8 cellular contexts compared by ENCODE assay signal in the genomic region with DNA sequence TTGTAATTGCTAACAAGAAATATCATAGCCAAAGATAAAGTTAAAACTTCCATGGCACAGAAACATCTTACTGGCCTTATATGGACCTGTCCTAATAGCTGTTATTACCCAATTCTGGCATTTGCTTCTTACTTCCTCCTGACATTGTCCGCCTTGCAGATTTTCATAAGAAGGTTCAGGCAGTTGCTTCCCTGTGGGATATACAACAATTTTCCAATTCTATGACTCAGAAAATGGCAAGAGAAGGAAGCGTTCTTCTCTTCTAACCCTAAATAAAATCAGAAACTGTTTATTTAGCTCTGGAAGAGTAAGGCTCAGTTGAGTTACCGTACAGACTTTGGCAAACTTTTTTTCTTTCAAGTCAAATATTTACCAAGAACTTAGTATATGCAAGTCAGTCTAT. TPM values are rescaled to one million over a fixed set of nuclear protein-coding genes. Genes with fewer than 3 reads are reported as not detected.
DNase-seq lines count a peak whose midpoint lies in the region; ATAC-seq and TF ChIP-seq lines count a peak whose summit lies in the region.

No MANE protein-coding gene starts in this region.

- H3K79me2 ChIP-seq in PC-3 (ENCODE audit: low read length), result peaks cover 70% of the 10 kb centered on the region

- H2AFZ ChIP-seq in PC-3 (ENCODE audit: low read length), result no peak overlapping the region

- peaks cover 39% of the 10 kb centered on the region for H4K20me1 ChIP-seq in PC-3 (ENCODE audit: low read length)

- peaks cover 6% of the 10 kb centered on the region for H3F3A ChIP-seq in PC-3 (ENCODE audit: low read length, unreplicated experiment)

- H3K4me1 ChIP-seq in ES-I3 (ENCODE audit: insufficient read depth, low read length) (peaks cover 3% of the 10 kb centered on the region; the same call in 1 of the 2 replicates), PC-3 (ENCODE audit: insufficient read depth, low read length) (peaks cover 37% of the 10 kb centered on the region), esophagus muscularis mucosa (peaks cover 14 to 55% (median 46%) of the 10 kb centered on the region in 4 donors)

- 0 out of 2 replicates have a peak, but pooled peaks cover 2% of the 10 kb centered on the region for H3K9me3 ChIP-seq in ES-I3 (ENCODE audit: control insufficient read depth, insufficient read depth, low read length)
- no peaks in the 10 kb centered on the region for H3K9me3 ChIP-seq in PC-3 (ENCODE audit: low read length)
- no peaks in the 10 kb centered on the region for H3K9me3 ChIP-seq in esophagus muscularis mucosa

- H3K36me3 ChIP-seq in ES-I3 (ENCODE audit: insufficient read depth, low read length), result no peaks in the 10 kb centered on the region
- H3K36me3 ChIP-seq in PC-3 (ENCODE audit: low read depth, low read length), result peaks cover 5% of the 10 kb centered on the region; the same call in 1 of the 2 replicates
- no peaks in the 10 kb centered on the region for H3K36me3 ChIP-seq in esophagus muscularis mucosa

- no TSS peak for BruUV-seq in PC-3 (replicated peaks; lab: Mats Ljungman, UMichigan)

- POLR2A ChIA-PET in PC-3 (lab: Charles Lee; ENCODE audit: unreplicated experiment), result interaction anchor here (0.7 kb wide), 1 partner anchor 126 kb away, joined by 3 read pairs; no protein-coding TSS in a partner anchor

- DNase-seq in PC-3 (peak; percentile 60), esophagus muscularis mucosa (ENCODE audit: extremely low spot score) (no peak), pulmonary artery endothelial cell (ENCODE audit: low read depth, low spot score) (peak; percentile 7), cerebellar cortex (ENCODE audit: low spot score) (no peak), NCI-H524 treated with DMSO at 0.1 percent for 48 hours (lab: John Stamatoyannopoulos, UW) (no peak)

- CTCF ChIA-PET in PC-3 (lab: Charles Lee), result interaction anchor here (0.6 kb wide), 1 partner anchor 45 kb away, joined by 3 read pairs; no protein-coding TSS in a partner anchor

- TF ChIP-seq CTCF in PC-3 (conservative IDR thresholded peaks at IDR 0.05; ENCODE audit: low read depth, low read length) (no peak), esophagus muscularis mucosa (IDR thresholded peaks at IDR 0.05) (no peak)

- H3K27me3 ChIP-seq in PC-3 (ENCODE audit: low read length), result no peaks in the 10 kb centered on the region
- H3K27me3 ChIP-seq in esophagus muscularis mucosa, result no peaks in the 10 kb centered on the region

- intact Hi-C loops in PC-3 (cut with micrococcal nuclease), result loop anchor here (1.0 kb wide), 1 partner anchor 21 kb away; no protein-coding TSS in a partner anchor
- intact Hi-C loops in esophagus muscularis mucosa (cut with DNase I), result no loop called here

- H3K4me3 ChIP-seq in PC-3 (ENCODE audit: low read length), result peak overlapping the region; percentile 76
- peak overlapping the region; percentile 96 to 99 (median 98) for H3K4me3 ChIP-seq in esophagus muscularis mucosa

- no peaks in the 10 kb centered on the region for H3K9me2 ChIP-seq in PC-3 (replicated peaks; ENCODE audit: low read length)

- 36% methylated on average over 3 of the region's 3 CpGs for WGBS in esophagus muscularis mucosa

- peak overlapping the region; percentile 89 for H3K4me2 ChIP-seq in PC-3 (ENCODE audit: low read length)

- ATAC-seq in PC-3 (peak; percentile 13), HG03520 (IDR thresholded peaks at IDR 0.05; ENCODE audit: unreplicated experiment) (no peak), GM18868 (IDR thresholded peaks at IDR 0.05; ENCODE audit: unreplicated experiment) (no peak)

- H3K9ac ChIP-seq in ES-I3 (ENCODE audit: low read depth, low read length), result 0 out of 2 replicates have a peak overlapping the region, but pooled peaks have one; percentile 62
- peak overlapping the region; percentile 87 for H3K9ac ChIP-seq in PC-3 (ENCODE audit: low read length)

- TF ChIP-seq POLR2A in esophagus muscularis mucosa (IDR thresholded peaks at IDR 0.05; ENCODE audit: low read depth), result no peak

- no peak for TF ChIP-seq EP300 in esophagus muscularis mucosa (IDR thresholded peaks at IDR 0.05)

- peak overlapping the region; percentile 81 for H3K27ac ChIP-seq in PC-3 (ENCODE audit: low read length)
- H3K27ac ChIP-seq in esophagus muscularis mucosa (replicated peaks in 1 of 4), result peak overlapping the region; percentile 94 to 99 (median 97)

RNA-seq across cellular contexts. Expression of gene PRKAA1, which starts 1.7 kb away (rescaled TPM):
- total RNA-seq in PC-3 (2014; rRNA removed) (84.5 and 86.0 TPM in 2 replicates), esophagus muscularis mucosa (10 to 100 TPM; 70.1 to 85.0 (median 78.6) TPM), pulmonary artery endothelial cell (135 and 136 TPM in 2 replicates)

RNA-seq across cellular contexts. Expression of gene RPL37, which starts 38.5 kb away (rescaled TPM):
- total RNA-seq in PC-3 (2014; rRNA removed) (2,333 and 2,823 TPM in 2 replicates), esophagus muscularis mucosa (100 to 1,000 TPM; 119 to 984 (median 276) TPM), pulmonary artery endothelial cell (1,544 and 2,625 TPM in 2 replicates)

RNA-seq across cellular contexts. Expression of gene TTC33, which starts 40.7 kb away (rescaled TPM):
- total RNA-seq in PC-3 (2014; rRNA removed), result 9.0 and 11.6 TPM in 2 replicates
- 10 to 100 TPM; 19.1 to 32.7 (median 24.0) TPM for total RNA-seq in esophagus muscularis mucosa
- total RNA-seq in pulmonary artery endothelial cell, result 14.8 and 16.7 TPM in 2 replicates

RNA-seq across cellular contexts. Expression of gene CARD6, which starts 44.7 kb away (rescaled TPM):
- total RNA-seq in PC-3 (2014; rRNA removed) (1.3 and 2.4 TPM in 2 replicates), esophagus muscularis mucosa (10 to 100 TPM in 1 of 4 donors, 1 to 10 TPM in 3; 5.4 to 10.1 (median 9.0) TPM), pulmonary artery endothelial cell (29.5 and 37.9 TPM in 2 replicates)

Comparison
In these comparisons a context has a peak if more than half of its experiments do, and no peak if none do; other contexts are left out.
1. DNase-seq: peak in PC-3 (single experiment) and pulmonary artery endothelial cell (single experiment); none in esophagus muscularis mucosa (single experiment), cerebellar cortex (single experiment) and NCI-H524 treated with DMSO at 0.1 percent for 48 hours (single experiment).